ENCODE assay signal across 8 cellular contexts in the genomic region with DNA sequence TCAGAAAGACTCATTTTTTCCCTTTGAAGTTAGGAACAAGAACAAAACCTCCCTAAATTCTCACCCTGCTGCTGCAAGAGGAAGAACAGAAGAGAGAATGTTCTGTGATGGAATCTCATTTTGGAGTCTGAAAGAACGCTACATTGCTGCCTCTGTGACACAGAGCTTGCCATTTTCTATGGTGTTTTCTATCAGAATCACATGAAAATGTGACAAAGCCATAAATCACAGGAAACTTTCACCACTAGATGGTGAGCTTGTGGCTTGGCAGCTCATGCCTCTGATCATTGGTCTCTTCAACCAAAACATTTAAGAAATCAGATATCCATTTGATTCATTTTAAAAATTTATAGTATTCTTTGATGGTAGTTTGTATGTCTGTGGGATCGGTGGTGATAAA.
A peak's percentile ranks its signal among the peaks of the same experiment; 100 is the strongest.
DNase-seq lines count a peak whose midpoint lies in the region; ATAC-seq, FAIRE-seq and TF ChIP-seq lines count a peak whose summit lies in the region.

No MANE protein-coding gene starts in this region.

- H2AFZ ChIP-seq in neuronal stem cell (ENCODE audit: low read length): peak overlapping the region; percentile 88

- no peaks in the 10 kb centered on the region for H3K36me3 ChIP-seq in neuronal stem cell (replicated peaks in 1 of 2; ENCODE audit: control insufficient read depth in 2 of 2, insufficient read depth in 2 of 2, low read length in 2 of 2)

- no peaks in the 10 kb centered on the region for H3K27me3 Mint-ChIP-seq in mesothelial cell of epicardium (ENCODE audit: low read depth)

- no peak overlapping the region for H2BK15ac ChIP-seq in neuronal stem cell (ENCODE audit: low read length)

- H3K4me3 ChIP-seq in epithelial cell of esophagus (ENCODE audit: low read length) (no peak overlapping the region), neuronal stem cell (ENCODE audit: low read length in 2 of 2) (no peak overlapping the region)

- no peaks in the 10 kb centered on the region for H3K27me3 ChIP-seq in neuronal stem cell (ENCODE audit: control insufficient read depth in 3 of 3, insufficient read depth in 3 of 3, low read depth in 1 of 3, low read length in 3 of 3)

- no peak overlapping the region for H2BK5ac ChIP-seq in neuronal stem cell (ENCODE audit: low read length)

- no peaks in the 10 kb centered on the region for H3K36me3 Mint-ChIP-seq in mesothelial cell of epicardium

- H3K9me3 ChIP-seq in neuronal stem cell (replicated peaks in 1 of 2; ENCODE audit: control insufficient read depth in 2 of 2, insufficient read depth in 1 of 2, low read depth in 1 of 2, low read length in 2 of 2): peaks cover 0 to 2% of the 10 kb centered on the region in 2 donors

- H2AK5ac ChIP-seq in neuronal stem cell (ENCODE audit: low read depth, low read length): no peak overlapping the region

- TF ChIP-seq CTCF in epithelial cell of esophagus (IDR thresholded peaks at IDR 0.05; ENCODE audit: insufficient read depth, low read depth, low read length, missing control alignments): peak; percentile 59
- TF ChIP-seq CTCF in mesothelial cell of epicardium (IDR thresholded peaks at IDR 0.05; ENCODE audit: unreplicated experiment): no peak

- H3K4me1 ChIP-seq in neuronal stem cell (ENCODE audit: control insufficient read depth in 2 of 2, insufficient read depth in 1 of 2, low read depth in 1 of 2, low read length in 2 of 2): peaks cover 0 to 7% of the 10 kb centered on the region in 2 donors

- DNase-seq in NCI-H146 treated with DMSO at 0.1 percent for 48 hours (lab: John Stamatoyannopoulos, UW; ENCODE audit: unreplicated experiment) (peak; percentile 24), epithelial cell of esophagus (ENCODE audit: low read depth) (peak; percentile 32), neuronal stem cell (ENCODE audit: low spot score) (peak; percentile 21), GM12892 (ENCODE audit: insufficient read length) (no peak), mesothelial cell of epicardium (ENCODE audit: low spot score in 2 of 2, unreplicated experiment in 2 of 2) (no peak), SKM-1 (lab: John Stamatoyannopoulos, UW; ENCODE audit: unreplicated experiment) (no peak)

- no CpG with 5 or more reads among the region's 2 CpGs for WGBS in neuronal stem cell (ENCODE audit: extremely low coverage in 2 of 2, insufficient read length in 2 of 2, insufficient replicate concordance in 1 of 2), 2 donors

- H3K27ac Mint-ChIP-seq in mesothelial cell of epicardium: no peak overlapping the region

- H3K27ac ChIP-seq in neuronal stem cell (replicated peaks; ENCODE audit: low read length): no peak overlapping the region

- H3K9me3 Mint-ChIP-seq in mesothelial cell of epicardium: no peaks in the 10 kb centered on the region

- no peak overlapping the region for H2BK120ac ChIP-seq in neuronal stem cell (ENCODE audit: low read depth, low read length)

- no peak overlapping the region for H3K4me2 ChIP-seq in neuronal stem cell (ENCODE audit: insufficient read depth, low read length, poor library complexity, severe bottlenecking)

- no peak overlapping the region for H3K4ac ChIP-seq in neuronal stem cell (ENCODE audit: low read length)

- FAIRE-seq in GM12892 (lab: Jason Lieb, UNC): no peak

- ATAC-seq in GM18519 (IDR thresholded peaks at IDR 0.05; ENCODE audit: low FRiP score, unreplicated experiment): peak; percentile 43
- ATAC-seq in HG03139 (IDR thresholded peaks at IDR 0.05; ENCODE audit: unreplicated experiment): no peak

- no peak overlapping the region for H3K9ac ChIP-seq in neuronal stem cell (ENCODE audit: low read depth, low read length, poor library complexity)

- no peak overlapping the region for H3K23ac ChIP-seq in neuronal stem cell (ENCODE audit: low read depth, low read length, poor library complexity)

- peaks cover 8% of the 10 kb centered on the region for H3K4me1 Mint-ChIP-seq in mesothelial cell of epicardium

- no peak overlapping the region for H2BK12ac ChIP-seq in neuronal stem cell (ENCODE audit: low read length)

- no peak overlapping the region for H4K8ac ChIP-seq in neuronal stem cell (ENCODE audit: low read depth, low read length)

- no peak overlapping the region for H3K4me3 Mint-ChIP-seq in mesothelial cell of epicardium

- no peak overlapping the region for H3K14ac ChIP-seq in neuronal stem cell (ENCODE audit: low read length)

- H4K91ac ChIP-seq in neuronal stem cell (ENCODE audit: low read depth, low read length, poor library complexity): no peak overlapping the region

- H3K18ac ChIP-seq in neuronal stem cell (ENCODE audit: low read length): no peak overlapping the region

- peaks cover 3% of the 10 kb centered on the region for H3K79me1 ChIP-seq in neuronal stem cell (ENCODE audit: low read depth, low read length)

- no peak for TF ChIP-seq POLR2A in GM12892 (IDR thresholded peaks at IDR 0.05; ENCODE audit: low read depth, low read length)

Comparison
In these comparisons a context has a peak if more than half of its experiments do, and no peak if none do; other contexts are left out.
1. DNase-seq: peak in NCI-H146 treated with DMSO at 0.1 percent for 48 hours (single experiment), epithelial cell of esophagus (single experiment) and neuronal stem cell (single experiment); none in GM12892 (single experiment), mesothelial cell of epicardium (0 of 2) and SKM-1 (single experiment).